Comparison of ENCODE assay signal across 2 cellular contexts in the genomic region with DNA sequence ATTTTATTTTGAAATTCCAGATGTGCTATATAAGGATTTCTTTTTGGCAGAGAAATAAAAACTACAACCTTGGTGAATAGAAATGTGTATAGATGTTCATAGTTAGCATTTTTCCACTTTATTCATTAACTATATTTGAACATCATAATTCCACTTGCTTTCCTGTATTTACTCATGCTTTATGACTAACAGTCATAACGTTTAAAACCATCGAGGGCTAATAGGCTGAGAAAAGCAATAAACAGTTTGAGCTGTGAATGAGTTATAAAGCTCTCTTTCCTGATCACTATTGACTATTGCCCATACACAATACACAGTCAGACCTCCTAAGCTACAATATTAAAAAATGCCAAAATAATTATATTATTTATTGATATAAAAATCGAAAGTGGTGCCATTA.
TF ChIP-seq lines count a peak whose summit lies in the region.

No MANE protein-coding gene starts in this region.

TF ChIP-seq in A549, 52 proteins besides CTCF, POLR2A, EP300 and RAD21 (continued from another document):
- TF ChIP-seq SMC3 (IDR thresholded peaks at IDR 0.05) = no peak
- TF ChIP-seq NPAS2 (CRISPR knock-in tag; IDR thresholded peaks at IDR 0.05; ENCODE audit: borderline replicate concordance) = no peak
- no peak for TF ChIP-seq RNF2 (IDR thresholded peaks at IDR 0.05; ENCODE audit: borderline replicate concordance, low read depth)
- TF ChIP-seq, protein P1, sequence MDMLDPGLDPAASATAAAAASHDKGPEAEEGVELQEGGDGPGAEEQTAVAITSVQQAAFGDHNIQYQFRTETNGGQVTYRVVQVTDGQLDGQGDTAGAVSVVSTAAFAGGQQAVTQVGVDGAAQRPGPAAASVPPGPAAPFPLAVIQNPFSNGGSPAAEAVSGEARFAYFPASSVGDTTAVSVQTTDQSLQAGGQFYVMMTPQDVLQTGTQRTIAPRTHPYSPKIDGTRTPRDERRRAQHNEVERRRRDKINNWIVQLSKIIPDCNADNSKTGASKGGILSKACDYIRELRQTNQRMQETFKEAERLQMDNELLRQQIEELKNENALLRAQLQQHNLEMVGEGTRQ (IDR thresholded peaks at IDR 0.05) = no peak
- TF ChIP-seq BHLHE40 (IDR thresholded peaks at IDR 0.05; ENCODE audit: low read depth, low read length) = no peak
- TF ChIP-seq MAZ (IDR thresholded peaks at IDR 0.05; ENCODE audit: borderline replicate concordance, low read depth, low read length) = no peak
- TF ChIP-seq CBX2 (IDR thresholded peaks at IDR 0.05; ENCODE audit: borderline replicate concordance, low read depth) = no peak

TF ChIP-seq in IMR-90, 13 proteins besides CTCF, POLR2A, EP300 and RAD21 (continued from another document):
- TF ChIP-seq, protein P1 (IDR thresholded peaks at IDR 0.05; ENCODE audit: low read depth, low read length) = no peak
- no peak for TF ChIP-seq MAZ (IDR thresholded peaks at IDR 0.05; ENCODE audit: borderline replicate concordance, low read depth, low read length)
- no peak for TF ChIP-seq MAFK (IDR thresholded peaks at IDR 0.05; ENCODE audit: low read depth, low read length)
- no peak for TF ChIP-seq ELK1 (IDR thresholded peaks at IDR 0.05; ENCODE audit: borderline replicate concordance, low read depth, low read length)
- no peak for TF ChIP-seq CHD1 (IDR thresholded peaks at IDR 0.05; ENCODE audit: low read depth, low read length)
- TF ChIP-seq NFE2L2 (IDR thresholded peaks at IDR 0.05; ENCODE audit: low read depth, low read length) = no peak
- no peak for TF ChIP-seq MXI1 (IDR thresholded peaks at IDR 0.05; ENCODE audit: borderline replicate concordance, low read depth, low read length)
- no peak for TF ChIP-seq FOS (IDR thresholded peaks at IDR 0.05; ENCODE audit: low read depth, low read length)
- TF ChIP-seq RFX5 (IDR thresholded peaks at IDR 0.05; ENCODE audit: low read depth, low read length) = no peak
- no peak for TF ChIP-seq RCOR1 (IDR thresholded peaks at IDR 0.05; ENCODE audit: insufficient replicate concordance, low read length)
